In genomic region chr7:14457567-14458453, GRCh38 we compare ENCODE assay signal across 8 cellular contexts.
A peak's percentile ranks its signal among the peaks of the same experiment; 100 is the strongest.
DNase-seq lines count a peak whose midpoint lies in the region; ATAC-seq and TF ChIP-seq lines count a peak whose summit lies in the region.

No MANE protein-coding gene starts in this region.

- no peak overlapping the region for H3K9ac ChIP-seq in GM23248

- no peaks in the 10 kb centered on the region for H3K36me3 Mint-ChIP-seq in Calu3 (ENCODE audit: insufficient read depth, unreplicated experiment)

- no peaks in the 10 kb centered on the region for H3K9me2 ChIP-seq in GM23248 (ENCODE audit: insufficient read depth)

- peak overlapping the region; percentile 39 for H3K4me3 Mint-ChIP-seq in Calu3 (ENCODE audit: low read depth, unreplicated experiment)

- peak overlapping the region; percentile 77 for H3K4me2 ChIP-seq in GM23248 (ENCODE audit: unreplicated experiment)

- CTCF ChIA-PET in Calu3 (lab: Charles Lee) = interaction anchor here (0.7 to 0.9 kb wide), 3 partner anchors 9 to 467 kb away, joined by 3 to 6 read pairs (median 4); no protein-coding TSS in a partner anchor

- WGBS in GM23248 (ENCODE audit: low coverage in 1 of 2, low lambda C conversion rate in 2 of 2, missing lambda C conversion rate in 2 of 2), 2 experiments = 22 to 23% methylated on average over 13 of the region's 13 CpGs
- WGBS in right cardiac atrium = 25% methylated on average over 13 of the region's 13 CpGs
- WGBS in psoas muscle, 3 donors = 25 to 29% (median 26%) methylated on average over 13 of the region's 13 CpGs

- H3K4me3 ChIP-seq in GM23248 = peak overlapping the region; percentile 48
- H3K4me3 ChIP-seq in ascending aorta = no peak overlapping the region
- H3K4me3 ChIP-seq in right cardiac atrium (ENCODE audit: low read length) = peak overlapping the region; percentile 43
- no peak overlapping the region for H3K4me3 ChIP-seq in psoas muscle

- no peaks in the 10 kb centered on the region for H3F3A ChIP-seq in GM23248 (ENCODE audit: insufficient read depth)

- peak; percentile 84 for DNase-seq in Calu3
- peak; percentile 89 for DNase-seq in GM23248
- peak; percentile 32 for DNase-seq in MV-4-11 (lab: John Stamatoyannopoulos, UW)
- DNase-seq in SHP77 (lab: John Stamatoyannopoulos, UW) = peak; percentile 71 to 91
- DNase-seq in ascending aorta (ENCODE audit: low spot score in 2 of 2) = peak in 1 of 2 donors; percentile 65
- peak; percentile 51 to 78 (median 54) for DNase-seq in right cardiac atrium
- DNase-seq in psoas muscle = peak; percentile 32 to 65

- H4K20me1 ChIP-seq in GM23248 (ENCODE audit: insufficient read depth) = no peaks in the 10 kb centered on the region

- intact Hi-C loops in Calu3 (cut with micrococcal nuclease; ENCODE audit: unreplicated experiment) = loop anchor here (1.0 to 10.0 kb wide), 6 partner anchors 233 to 1176 kb away; no protein-coding TSS in a partner anchor
- intact Hi-C loops in ascending aorta (cut with DNase I) = loop anchor here (5.0 kb wide), 1 partner anchor 1181 kb away; no protein-coding TSS in a partner anchor
- intact Hi-C loops in right cardiac atrium (cut with DNase I) = loop anchor here in 1 of 4 donors (5.0 kb wide), 1 partner anchor 471 kb away; the partner anchor contains the start of gene ETV1
- intact Hi-C loops in psoas muscle (cut with DNase I) = loop anchor here (2.0 to 5.0 kb wide), 2 partner anchors 1177 to 1181 kb away; no protein-coding TSS in a partner anchor

- H3K9me3 ChIP-seq in GM23248 (ENCODE audit: low read depth) (no peaks in the 10 kb centered on the region), ascending aorta (no peaks in the 10 kb centered on the region), right cardiac atrium (ENCODE audit: control insufficient read depth, low read length) (no peaks in the 10 kb centered on the region), psoas muscle (no peaks in the 10 kb centered on the region)

- H3K4me1 ChIP-seq in GM23248 (ENCODE audit: insufficient read depth) (no peaks in the 10 kb centered on the region), ascending aorta (no peaks in the 10 kb centered on the region), right cardiac atrium (ENCODE audit: control insufficient read depth, insufficient read depth, low read length) (no peaks in the 10 kb centered on the region), psoas muscle (no peaks in the 10 kb centered on the region)

- no peaks in the 10 kb centered on the region for H3K27me3 ChIP-seq in GM23248 (replicated peaks; ENCODE audit: insufficient read depth)
- H3K27me3 ChIP-seq in ascending aorta = no peaks in the 10 kb centered on the region
- no peaks in the 10 kb centered on the region for H3K27me3 ChIP-seq in right cardiac atrium (ENCODE audit: control insufficient read depth, insufficient read depth)
- H3K27me3 ChIP-seq in psoas muscle (ENCODE audit: insufficient read depth in 3 of 3, low read length in 2 of 3) = no peaks in the 10 kb centered on the region

- no peak overlapping the region for H3K27ac ChIP-seq in GM23248
- H3K27ac ChIP-seq in ascending aorta = no peak overlapping the region
- H3K27ac ChIP-seq in right cardiac atrium (ENCODE audit: low read length) = no peak overlapping the region
- no peak overlapping the region for H3K27ac ChIP-seq in psoas muscle

- TF ChIP-seq CTCF in Calu3 (IDR thresholded peaks at IDR 0.05; ENCODE audit: unreplicated experiment) (peak; percentile 91), ascending aorta (IDR thresholded peaks at IDR 0.05) (peak in 2 of 3 experiments; percentile 54 to 69), psoas muscle (IDR thresholded peaks at IDR 0.05) (peak; percentile 87)

- H3K79me2 ChIP-seq in GM23248 (ENCODE audit: insufficient read depth) = no peaks in the 10 kb centered on the region

- H2AFZ ChIP-seq in GM23248 = peak overlapping the region; percentile 69

- H3K27ac Mint-ChIP-seq in Calu3 (ENCODE audit: unreplicated experiment) = no peak overlapping the region

- no peaks in the 10 kb centered on the region for H3K9me3 Mint-ChIP-seq in Calu3 (ENCODE audit: low read depth, unreplicated experiment)

- no TSS peak for BruUV-seq in Calu3 (replicated peaks; lab: Mats Ljungman, UMichigan)

- ATAC-seq in right cardiac atrium = peak; percentile 78 to 79
- ATAC-seq in psoas muscle = peak; percentile 46 to 76 (median 74)
- ATAC-seq in HG03097 (IDR thresholded peaks at IDR 0.05; ENCODE audit: low FRiP score, unreplicated experiment) = no peak

- H3K4me1 Mint-ChIP-seq in Calu3 (ENCODE audit: low read depth, unreplicated experiment) = no peaks in the 10 kb centered on the region

- no peaks in the 10 kb centered on the region for H3K27me3 Mint-ChIP-seq in Calu3 (ENCODE audit: unreplicated experiment)

- H3K36me3 ChIP-seq in GM23248 (ENCODE audit: low read depth) (no peaks in the 10 kb centered on the region), ascending aorta (no peaks in the 10 kb centered on the region), psoas muscle (ENCODE audit: insufficient read depth in 1 of 2, low read depth in 1 of 2) (no peaks in the 10 kb centered on the region)

- in situ Hi-C loops in GM23248 (cut with MboI) = loop anchor here (10.0 to 25.0 kb wide), 3 partner anchors 463 to 1171 kb away; no protein-coding TSS in a partner anchor

Comparison
In these comparisons a context has a peak if more than half of its experiments do, and no peak if none do; other contexts are left out.
1. H3K4me3 ChIP-seq: peak in GM23248 (single experiment) and right cardiac atrium (single experiment); none in ascending aorta (0 of 2) and psoas muscle (single experiment).
2. Peak in every context shown above with its lines, with median percentiles within 50 percentile points of each other: CTCF ChIP-seq.